12 cellular contexts compared by ENCODE assay signal in the genomic region with DNA sequence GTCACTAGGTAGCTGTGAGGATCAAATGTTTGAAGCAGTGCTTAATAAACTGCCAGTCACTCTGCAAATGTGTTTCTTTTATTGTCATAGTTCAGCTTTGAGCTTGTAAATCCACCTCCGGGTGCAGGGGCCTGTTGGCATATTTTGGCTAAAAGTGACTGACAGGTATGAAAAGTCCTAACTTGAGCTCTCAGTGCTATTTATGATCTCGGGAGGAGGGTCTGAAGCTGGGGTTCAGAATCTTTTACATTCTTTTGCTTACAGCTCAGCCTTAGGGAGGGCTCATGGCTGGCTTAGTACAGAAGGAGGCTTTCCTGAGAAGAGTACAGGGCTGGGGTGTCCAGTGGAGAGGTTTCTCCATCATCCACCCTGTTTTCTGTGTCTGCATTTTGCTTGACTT. TPM values are rescaled to one million over a fixed set of nuclear protein-coding genes. Genes with fewer than 3 reads are reported as not detected.
DNase-seq lines count a peak whose midpoint lies in the region; ATAC-seq, FAIRE-seq and TF ChIP-seq lines count a peak whose summit lies in the region.
"Had no signal": no experiment of that assay in that cellular context is flagged by ENCODE, and none has a peak within 500 bp of the region (broad histone marks: within the 10 kb centered on the region; RNA-seq: fewer than 3 reads in every experiment).

No MANE protein-coding gene starts in this region.

- no peak for TF ChIP-seq CTCF in MCF 10A (IDR thresholded peaks at IDR 0.05; ENCODE audit: unreplicated experiment)
- no peak for TF ChIP-seq CTCF in mammary epithelial cell (conservative IDR thresholded peaks at IDR 0.05 in 1 of 2, IDR thresholded peaks at IDR 0.05 in 1 of 2; ENCODE audit: extremely low read depth in 1 of 2, insufficient read depth in 1 of 2, low read depth in 1 of 2, low read length in 2 of 2)
- TF ChIP-seq CTCF in WTC11 (IDR thresholded peaks at IDR 0.05), result no peak
- TF ChIP-seq CTCF in endothelial cell (IDR thresholded peaks at IDR 0.05; ENCODE audit: unreplicated experiment), result no peak
- no peak for TF ChIP-seq CTCF in type B pancreatic cell (conservative IDR thresholded peaks at IDR 0.05)

- peaks cover 2% of the 10 kb centered on the region for H3K79me2 ChIP-seq in mammary epithelial cell (ENCODE audit: insufficient read depth, low read length)

- no peak overlapping the region for H3K4me3 ChIP-seq in mammary epithelial cell (replicated peaks in 1 of 3; ENCODE audit: insufficient read depth in 1 of 3, low read depth in 2 of 3, low read length in 3 of 3)
- H3K4me3 ChIP-seq: lower lobe of right lung had no signal

- dilution Hi-C loops in mammary epithelial cell (cut with HindIII; ENCODE audit: low sequenced_read_pairs), result no loop called here

- POLR2A ChIA-PET in MCF 10A (lab: Yijun Ruan, JAX), result interaction anchor here (2.1 kb wide), 1 partner anchor 14 kb away, joined by 12 read pairs; no protein-coding TSS in a partner anchor
- POLR2A ChIA-PET in WTC11 (lab: Charles Lee), result interaction anchor here (0.6 to 1.6 kb wide), 2 partner anchors 47 to 53 kb away, joined by 4 to 5 read pairs; partner anchors contain the start of genes HPS4 and SRRD

- peak overlapping the region; percentile 96 for H3K4me3 Mint-ChIP-seq in MCF 10A (ENCODE audit: unreplicated experiment)
- peak overlapping the region; percentile 85 for H3K4me3 Mint-ChIP-seq in WTC11
- peak overlapping the region; percentile 95 for H3K4me3 Mint-ChIP-seq in endothelial cell (ENCODE audit: unreplicated experiment)
- H3K4me3 Mint-ChIP-seq in type B pancreatic cell, result peak overlapping the region; percentile 85

- CTCF ChIA-PET in MCF 10A (lab: Yijun Ruan, JAX), result interaction anchor here (1.0 to 2.0 kb wide), 5 partner anchors 9 to 64 kb away, joined by 3 to 11 read pairs (median 8); no protein-coding TSS in a partner anchor
- CTCF ChIA-PET in mammary epithelial cell (lab: Charles Lee; ENCODE audit: low non-redundant PET), result no interaction called here
- CTCF ChIA-PET in WTC11 (lab: Charles Lee), result interaction anchor here (1.6 to 2.7 kb wide), 3 partner anchors 15 to 66 kb away, joined by 4 to 21 read pairs (median 11); no protein-coding TSS in a partner anchor

- WGBS in mammary epithelial cell (ENCODE audit: low coverage, missing lambda C conversion rate), result 88% methylated on average over 2 of the region's 2 CpGs

- H3K27me3 ChIP-seq in mammary epithelial cell (ENCODE audit: insufficient read depth, low read length), result no peaks in the 10 kb centered on the region

- H3K36me3 ChIP-seq in mammary epithelial cell (ENCODE audit: insufficient read depth, low read length), result no peaks in the 10 kb centered on the region
- H3K36me3 ChIP-seq: lower lobe of right lung had no signal

- no peaks in the 10 kb centered on the region for H3K9me3 ChIP-seq in mammary epithelial cell (replicated peaks; ENCODE audit: insufficient read depth, low read length)
- H3K9me3 ChIP-seq: heart left ventricle, lower lobe of right lung had no signal

- H2AFZ ChIP-seq in mammary epithelial cell (ENCODE audit: low read depth, low read length), result no peak overlapping the region

- H4K20me1 ChIP-seq in mammary epithelial cell (ENCODE audit: insufficient read depth, low read length), result no peaks in the 10 kb centered on the region

- intact Hi-C loops in MCF 10A (cut with micrococcal nuclease) (no loop called here), mammary epithelial cell (cut with micrococcal nuclease) (no loop called here)

- peaks cover 15% of the 10 kb centered on the region for H3K4me1 Mint-ChIP-seq in MCF 10A (ENCODE audit: insufficient read depth, unreplicated experiment)
- H3K4me1 Mint-ChIP-seq in WTC11, result peaks cover 15% of the 10 kb centered on the region
- peaks cover 35% of the 10 kb centered on the region for H3K4me1 Mint-ChIP-seq in endothelial cell (ENCODE audit: unreplicated experiment)
- peaks cover 21% of the 10 kb centered on the region for H3K4me1 Mint-ChIP-seq in type B pancreatic cell (ENCODE audit: unreplicated experiment)

- H3K4me1 ChIP-seq in mammary epithelial cell (ENCODE audit: insufficient read depth, low read length), result peaks cover 7% of the 10 kb centered on the region

- ATAC-seq in WTC11 (no peak), HG03025 (IDR thresholded peaks at IDR 0.05; ENCODE audit: low FRiP score, unreplicated experiment) (no peak)
- ATAC-seq: heart left ventricle, lower lobe of right lung had no signal

- peaks cover 18% of the 10 kb centered on the region for H3K27me3 Mint-ChIP-seq in MCF 10A (ENCODE audit: insufficient read depth, unreplicated experiment)
- peaks cover 43% of the 10 kb centered on the region for H3K27me3 Mint-ChIP-seq in WTC11 (ENCODE audit: low read depth)
- H3K27me3 Mint-ChIP-seq in endothelial cell (ENCODE audit: unreplicated experiment), result peaks cover 2% of the 10 kb centered on the region
- H3K27me3 Mint-ChIP-seq in type B pancreatic cell, result peaks cover 55% of the 10 kb centered on the region

- no peaks in the 10 kb centered on the region for H3K9me3 Mint-ChIP-seq in MCF 10A (ENCODE audit: unreplicated experiment)
- peaks cover 5% of the 10 kb centered on the region for H3K9me3 Mint-ChIP-seq in WTC11
- no peaks in the 10 kb centered on the region for H3K9me3 Mint-ChIP-seq in endothelial cell (ENCODE audit: unreplicated experiment)
- H3K9me3 Mint-ChIP-seq in type B pancreatic cell, result no peaks in the 10 kb centered on the region

- no peak for FAIRE-seq in frontal cortex (lab: Jason Lieb, UNC)
- FAIRE-seq: G401.6 had no signal

- H3K4me2 ChIP-seq in mammary epithelial cell (ENCODE audit: insufficient read depth, low read depth, low read length), result no peak overlapping the region

- H3K36me3 Mint-ChIP-seq in MCF 10A (ENCODE audit: insufficient read depth, unreplicated experiment) (peaks cover 8% of the 10 kb centered on the region), WTC11 (peaks cover 6% of the 10 kb centered on the region; the same call in 1 of the 2 replicates), endothelial cell (ENCODE audit: low read depth, unreplicated experiment) (peaks cover 14% of the 10 kb centered on the region), type B pancreatic cell (no peaks in the 10 kb centered on the region)

- in situ Hi-C loops in mammary epithelial cell (cut with MboI; ENCODE audit: low sequenced_read_pairs in 2 of 2), result no loop called here

- no peak for DNase-seq in MCF 10A (ENCODE audit: unreplicated experiment)
- no peak for DNase-seq in mammary epithelial cell
- DNase-seq in WTC11 (ENCODE audit: low spot score), result no peak
- DNase-seq in endothelial cell (ENCODE audit: low spot score), result no peak
- no peak for DNase-seq in type B pancreatic cell (ENCODE audit: extremely low spot score, unreplicated experiment)
- no peak for DNase-seq in frontal cortex (ENCODE audit: low spot score in 2 of 2)
- DNase-seq in NCI-H1048 (lab: John Stamatoyannopoulos, UW), result no peak
- DNase-seq: effector memory CD4-positive, alpha-beta T cell; heart left ventricle; lower lobe of right lung had no signal

- no TSS peak for BruUV-seq in MCF 10A (replicated peaks; lab: Mats Ljungman, UMichigan)
- BruUV-seq in mammary epithelial cell (replicated peaks; lab: Mats Ljungman, UMichigan), result no TSS peak

- H3K27ac Mint-ChIP-seq in MCF 10A (ENCODE audit: low read depth, unreplicated experiment), result no peak overlapping the region
- no peak overlapping the region for H3K27ac Mint-ChIP-seq in WTC11
- H3K27ac Mint-ChIP-seq in endothelial cell (ENCODE audit: unreplicated experiment), result peak overlapping the region; percentile 16
- peak overlapping the region; percentile 64 for H3K27ac Mint-ChIP-seq in type B pancreatic cell

- no peak overlapping the region for H3K9ac ChIP-seq in mammary epithelial cell (ENCODE audit: insufficient read depth, low read length)

- no peak overlapping the region for H3K27ac ChIP-seq in mammary epithelial cell (ENCODE audit: insufficient read depth, low read depth, low read length)
- H3K27ac ChIP-seq: lower lobe of right lung had no signal

TF ChIP-seq in WTC11, 78 proteins besides CTCF, POLR2A, EP300 and RAD21 (continues in another document):
- TF ChIP-seq ZNF121 (CRISPR knock-in tag; IDR thresholded peaks at IDR 0.05) (no peak), ZNF423 (CRISPR knock-in tag; IDR thresholded peaks at IDR 0.05) (no peak), ATF1 (CRISPR knock-in tag; IDR thresholded peaks at IDR 0.05) (no peak), HMGXB4 (CRISPR knock-in tag; IDR thresholded peaks at IDR 0.05) (no peak)

RNA-seq across cellular contexts. Expression of gene ASPHD2, which starts 1.5 kb away (rescaled TPM):
- 4.0 and 4.8 TPM in 2 replicates for total RNA-seq in MCF 10A (2022)
- total RNA-seq in mammary epithelial cell, result 10 to 100 TPM in 1 of 2 donors, 1 to 10 TPM in 1; 6.1 to 16.5 TPM
- polyA plus RNA-seq in mammary epithelial cell, result 4.1 TPM
- polyA minus RNA-seq in mammary epithelial cell, result 3.9 TPM
- total RNA-seq in WTC11 (2021), result 7.1 to 8.1 TPM (median 8.0 TPM) in 3 replicates
- total RNA-seq in endothelial cell (ENCODE audit: unreplicated experiment), result 14.5 TPM
- 1.1 and 2.4 TPM in 2 replicates for total RNA-seq in type B pancreatic cell (ENCODE audit: low replicate concordance)
- 14.3 TPM for total RNA-seq in frontal cortex

RNA-seq across cellular contexts. Expression of gene HPS4, which starts 53.0 kb away (rescaled TPM):
- 35.6 and 38.3 TPM in 2 replicates for total RNA-seq in MCF 10A (2022)
- total RNA-seq in mammary epithelial cell, result 10 to 100 TPM; 33.6 to 38.3 TPM
- 18.3 TPM for polyA plus RNA-seq in mammary epithelial cell
- polyA minus RNA-seq in mammary epithelial cell, result 9.7 TPM
- 41.1 to 48.1 TPM (median 42.7 TPM) in 3 replicates for total RNA-seq in WTC11 (2021)
- total RNA-seq in endothelial cell (ENCODE audit: unreplicated experiment), result 34.2 TPM
- total RNA-seq in type B pancreatic cell (ENCODE audit: low replicate concordance), result 38.1 and 46.1 TPM in 2 replicates
- 28.1 TPM for total RNA-seq in frontal cortex

RNA-seq across cellular contexts. Expression of gene SRRD, which starts 53.1 kb away (rescaled TPM):
- total RNA-seq in MCF 10A (2022) (22.4 and 27.9 TPM in 2 replicates), mammary epithelial cell (10 to 100 TPM; 16.3 to 20.8 TPM), WTC11 (2021) (20.0 to 25.1 TPM (median 22.9 TPM) in 3 replicates), endothelial cell (ENCODE audit: unreplicated experiment) (19.5 TPM), type B pancreatic cell (ENCODE audit: low replicate concordance) (26.9 and 27.7 TPM in 2 replicates), frontal cortex (13.5 TPM)
- polyA plus RNA-seq in mammary epithelial cell, result 20.7 TPM
- 21.7 TPM for polyA minus RNA-seq in mammary epithelial cell

Comparison
In these comparisons a context has a peak if more than half of its experiments do, and no peak if none do; other contexts are left out.
1. H3K27ac Mint-ChIP-seq: peak in endothelial cell (single experiment) and type B pancreatic cell (single experiment); none in MCF 10A (single experiment) and WTC11 (single experiment).
2. Peak in every context shown above with its lines, with median percentiles within 50 percentile points of each other: H3K4me3 Mint-ChIP-seq.